In genomic region chr6:149954377-149955255, GRCh38 we compare ENCODE assay signal across 1 cellular context.
TF ChIP-seq lines count a peak whose summit lies in the region.

No MANE protein-coding gene starts in this region.

TF ChIP-seq in K562, 482 proteins besides CTCF, POLR2A, EP300 and RAD21:
- TF ChIP-seq MGA (IDR thresholded peaks at IDR 0.05) = peak; percentile 46
